ENCODE assay signal across 1 cellular context in the genomic region with DNA sequence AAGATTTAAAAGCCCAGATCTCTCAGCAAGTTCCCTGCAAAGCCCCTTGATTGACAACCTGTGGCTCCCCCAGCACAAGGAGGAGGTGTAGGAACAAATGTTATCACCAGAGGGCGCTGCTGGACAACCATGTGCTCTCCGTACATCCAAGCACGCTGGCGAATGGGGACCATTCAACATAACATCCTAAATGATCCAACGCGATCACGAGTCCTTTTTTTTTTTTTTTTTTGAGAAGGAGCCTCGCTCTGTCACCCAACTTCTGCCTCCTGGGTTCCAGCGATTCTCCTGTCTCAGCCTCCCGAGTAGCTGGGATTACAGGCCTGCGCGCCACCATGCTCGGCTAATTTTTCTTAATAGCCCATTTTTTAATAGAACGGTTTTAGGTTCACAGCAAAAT.
TF ChIP-seq lines count a peak whose summit lies in the region.

No MANE protein-coding gene starts in this region.

TF ChIP-seq in H1, 55 proteins besides CTCF, POLR2A, EP300 and RAD21:
- TF ChIP-seq GABPA (IDR thresholded peaks at IDR 0.05; ENCODE audit: borderline replicate concordance, insufficient read depth, low read length), result no peak
- TF ChIP-seq RNF2 (IDR thresholded peaks at IDR 0.05; ENCODE audit: borderline replicate concordance, low read depth, low read length, missing control alignments, poor library complexity, severe bottlenecking), result no peak
- no peak for TF ChIP-seq BACH1 (IDR thresholded peaks at IDR 0.05; ENCODE audit: low read length)
- TF ChIP-seq, protein P1, sequence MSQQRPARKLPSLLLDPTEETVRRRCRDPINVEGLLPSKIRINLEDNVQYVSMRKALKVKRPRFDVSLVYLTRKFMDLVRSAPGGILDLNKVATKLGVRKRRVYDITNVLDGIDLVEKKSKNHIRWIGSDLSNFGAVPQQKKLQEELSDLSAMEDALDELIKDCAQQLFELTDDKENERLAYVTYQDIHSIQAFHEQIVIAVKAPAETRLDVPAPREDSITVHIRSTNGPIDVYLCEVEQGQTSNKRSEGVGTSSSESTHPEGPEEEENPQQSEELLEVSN (IDR thresholded peaks at IDR 0.05), result peak; percentile 67
- TF ChIP-seq TBP (IDR thresholded peaks at IDR 0.05; ENCODE audit: low read depth, low read length), result no peak
- no peak for TF ChIP-seq ZNF274 (IDR thresholded peaks at IDR 0.05; ENCODE audit: borderline replicate concordance, extremely low read depth, low read length)
- no peak for TF ChIP-seq FOSL1 (IDR thresholded peaks at IDR 0.05; ENCODE audit: insufficient read depth, low read depth, low read length)
- no peak for TF ChIP-seq EZH2 (IDR thresholded peaks at IDR 0.05; ENCODE audit: low read depth, low read length, severe bottlenecking)
- no peak for TF ChIP-seq CREB1 (IDR thresholded peaks at IDR 0.05)
- TF ChIP-seq, protein P2, sequence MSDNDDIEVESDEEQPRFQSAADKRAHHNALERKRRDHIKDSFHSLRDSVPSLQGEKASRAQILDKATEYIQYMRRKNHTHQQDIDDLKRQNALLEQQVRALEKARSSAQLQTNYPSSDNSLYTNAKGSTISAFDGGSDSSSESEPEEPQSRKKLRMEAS (IDR thresholded peaks at IDR 0.05), result peak; percentile 97
- TF ChIP-seq CBX5 (IDR thresholded peaks at IDR 0.05; ENCODE audit: low read depth, low read length), result no peak
- no peak for TF ChIP-seq BCL11A (IDR thresholded peaks at IDR 0.05; ENCODE audit: low read depth in 2 of 2, low read length in 2 of 2)
- TF ChIP-seq TEAD4 (IDR thresholded peaks at IDR 0.05; ENCODE audit: low read depth, low read length), result no peak
- TF ChIP-seq JUND (IDR thresholded peaks at IDR 0.05; ENCODE audit: low read length), result no peak
- TF ChIP-seq HDAC2 (IDR thresholded peaks at IDR 0.05; ENCODE audit: borderline replicate concordance in 1 of 2, low read depth in 2 of 2, low read length in 2 of 2), result no peak
- TF ChIP-seq, protein P3, sequence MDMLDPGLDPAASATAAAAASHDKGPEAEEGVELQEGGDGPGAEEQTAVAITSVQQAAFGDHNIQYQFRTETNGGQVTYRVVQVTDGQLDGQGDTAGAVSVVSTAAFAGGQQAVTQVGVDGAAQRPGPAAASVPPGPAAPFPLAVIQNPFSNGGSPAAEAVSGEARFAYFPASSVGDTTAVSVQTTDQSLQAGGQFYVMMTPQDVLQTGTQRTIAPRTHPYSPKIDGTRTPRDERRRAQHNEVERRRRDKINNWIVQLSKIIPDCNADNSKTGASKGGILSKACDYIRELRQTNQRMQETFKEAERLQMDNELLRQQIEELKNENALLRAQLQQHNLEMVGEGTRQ (IDR thresholded peaks at IDR 0.05; ENCODE audit: low read length), result 0 out of 2 replicates have a peak, but pooled peaks have one; percentile 18
- no peak for TF ChIP-seq NANOG (IDR thresholded peaks at IDR 0.05; ENCODE audit: insufficient read depth, low read depth, low read length, poor library complexity, severe bottlenecking)
- no peak for TF ChIP-seq JUN (IDR thresholded peaks at IDR 0.05; ENCODE audit: low read depth, low read length)
